In genomic region chr12:25861226-25861625, GRCh38 we compare ENCODE assay signal across 25 cellular contexts.
DNase-seq lines count a peak whose midpoint lies in the region; ATAC-seq, FAIRE-seq and TF ChIP-seq lines count a peak whose summit lies in the region.
"Had no signal": no experiment of that assay in that cellular context is flagged by ENCODE, and none has a peak within 500 bp of the region (broad histone marks: within the 10 kb centered on the region; RNA-seq: fewer than 3 reads in every experiment).

No MANE protein-coding gene starts in this region.

- no peak overlapping the region for H3K27ac Mint-ChIP-seq in activated T-helper 1 cell treated with anti-CD3 and anti-CD28 coated beads, Interleukin-12 subunit alpha, Interleukin-12 subunit beta, Interleukin-2, Interleukin-4 antibody, amounts not matched to agents 30 ng/mL and 10 ng/mL and 1 ng/mL, durations not matched to agents 14 hours and 24 hours and 36 hours
- H3K27ac Mint-ChIP-seq: CD14-positive monocyte; CD4-positive, alpha-beta memory T cell; CD4-positive, CD25-positive, alpha-beta regulatory T cell had no signal

- DNase-seq in dermis microvascular lymphatic vessel endothelial cell (ENCODE audit: low read depth in 2 of 2) (peak; percentile 80 to 87), endothelial cell of umbilical vein (ENCODE audit: low read depth, low spot score) (peak; percentile 91), foreskin melanocyte (peak; percentile 24), GM12892 (ENCODE audit: insufficient read length) (no peak)
- DNase-seq in activated T-cell treated with anti-CD3 and anti-CD28 coated beads, Interleukin-2, amount 50 U/mL, for 1 hour: no peak
- DNase-seq in activated T-helper 1 cell treated with anti-CD3 and anti-CD28 coated beads, Interleukin-12 subunit alpha, Interleukin-12 subunit beta, Interleukin-2, Interleukin-4 antibody, amounts not matched to agents 30 ng/mL and 10 ng/mL and 1 ng/mL, durations not matched to agents 14 hours and 24 hours and 36 hours (ENCODE audit: low spot score): no peak
- DNase-seq: 8988T; ACHN; BE2C; C1 segment of cervical spinal cord; CD4-positive, alpha-beta memory T cell; CD4-positive, CD25-positive, alpha-beta regulatory T cell; CD8-positive, alpha-beta memory T cell; COR-L47; DMS 273 treated with DMSO at 0.1 percent for 48 hours; DMS153; DMS79 treated with DMSO at 0.1 percent for 48 hours; GF-D8 had no signal

- no peak overlapping the region for H2AFZ ChIP-seq in endothelial cell of umbilical vein (ENCODE audit: low read depth, low read length)

- no peaks in the 10 kb centered on the region for H3K36me3 Mint-ChIP-seq in activated T-helper 1 cell treated with anti-CD3 and anti-CD28 coated beads, Interleukin-12 subunit alpha, Interleukin-12 subunit beta, Interleukin-2, Interleukin-4 antibody, amounts not matched to agents 30 ng/mL and 10 ng/mL and 1 ng/mL, durations not matched to agents 14 hours and 24 hours and 36 hours (ENCODE audit: low read depth)
- H3K36me3 Mint-ChIP-seq: CD14-positive monocyte; CD4-positive, alpha-beta memory T cell; CD4-positive, CD25-positive, alpha-beta regulatory T cell; CD8-positive, alpha-beta memory T cell had no signal

- H3K4me1 ChIP-seq in endothelial cell of umbilical vein (ENCODE audit: control insufficient read depth, extremely low read depth, insufficient read depth, low read length): no peaks in the 10 kb centered on the region

- intact Hi-C loops in endothelial cell of umbilical vein (cut with micrococcal nuclease): no loop called here
- intact Hi-C loops in activated T-helper 1 cell treated with anti-CD3 and anti-CD28 coated beads, Interleukin-12 subunit alpha, Interleukin-12 subunit beta, Interleukin-2, Interleukin-4 antibody, amounts not matched to agents 30 ng/mL and 10 ng/mL and 1 ng/mL, durations not matched to agents 14 hours and 24 hours and 36 hours (cut with micrococcal nuclease): no loop called here

- dilution Hi-C loops in endothelial cell of umbilical vein (cut with MboI; ENCODE audit: extremely low pct_ligation_motif_present, low sequenced_read_pairs): no loop called here

- H3K27me3 Mint-ChIP-seq in activated T-helper 1 cell treated with anti-CD3 and anti-CD28 coated beads, Interleukin-12 subunit alpha, Interleukin-12 subunit beta, Interleukin-2, Interleukin-4 antibody, amounts not matched to agents 30 ng/mL and 10 ng/mL and 1 ng/mL, durations not matched to agents 14 hours and 24 hours and 36 hours (ENCODE audit: insufficient read depth): no peaks in the 10 kb centered on the region
- H3K27me3 Mint-ChIP-seq: CD4-positive, alpha-beta memory T cell; CD8-positive, alpha-beta memory T cell had no signal

- H3K36me3 ChIP-seq in endothelial cell of umbilical vein (ENCODE audit: control insufficient read depth in 2 of 2, extremely low read depth in 1 of 2, insufficient read depth in 2 of 2, low read length in 2 of 2): no peaks in the 10 kb centered on the region
- H3K36me3 ChIP-seq: BE2C, BLaER1 had no signal

- no peaks in the 10 kb centered on the region for H3K9me1 ChIP-seq in endothelial cell of umbilical vein (replicated peaks; ENCODE audit: control insufficient read depth, extremely low read depth, insufficient read depth, low read length)

- H3K27ac ChIP-seq in endothelial cell of umbilical vein (ENCODE audit: insufficient read depth, low read depth, low read length): no peak overlapping the region
- H3K27ac ChIP-seq: BLaER1 had no signal

- no peak for ATAC-seq in HG03565 (IDR thresholded peaks at IDR 0.05; ENCODE audit: unreplicated experiment)

- no peak overlapping the region for H3K4me3 Mint-ChIP-seq in activated T-helper 1 cell treated with anti-CD3 and anti-CD28 coated beads, Interleukin-12 subunit alpha, Interleukin-12 subunit beta, Interleukin-2, Interleukin-4 antibody, amounts not matched to agents 30 ng/mL and 10 ng/mL and 1 ng/mL, durations not matched to agents 14 hours and 24 hours and 36 hours
- H3K4me3 Mint-ChIP-seq: CD14-positive monocyte; CD4-positive, alpha-beta memory T cell; CD4-positive, CD25-positive, alpha-beta regulatory T cell; CD8-positive, alpha-beta memory T cell had no signal

- POLR2A ChIA-PET in endothelial cell of umbilical vein (lab: Charles Lee): no interaction called here

- H3K79me2 ChIP-seq in endothelial cell of umbilical vein (ENCODE audit: control insufficient read depth, insufficient read depth, low read length): no peaks in the 10 kb centered on the region

- peaks cover 12% of the 10 kb centered on the region for H3K4me1 Mint-ChIP-seq in activated T-helper 1 cell treated with anti-CD3 and anti-CD28 coated beads, Interleukin-12 subunit alpha, Interleukin-12 subunit beta, Interleukin-2, Interleukin-4 antibody, amounts not matched to agents 30 ng/mL and 10 ng/mL and 1 ng/mL, durations not matched to agents 14 hours and 24 hours and 36 hours (ENCODE audit: low read depth)
- H3K4me1 Mint-ChIP-seq: CD4-positive, CD25-positive, alpha-beta regulatory T cell; CD8-positive, alpha-beta memory T cell had no signal

- no peak overlapping the region for H3K9ac ChIP-seq in endothelial cell of umbilical vein (replicated peaks; ENCODE audit: extremely low read depth, insufficient read depth, low read length)
- H3K9ac ChIP-seq: BLaER1 had no signal

- no peaks in the 10 kb centered on the region for H3K27me3 ChIP-seq in endothelial cell of umbilical vein (ENCODE audit: control insufficient read depth in 2 of 2, insufficient read depth in 2 of 2, low read length in 2 of 2)
- H3K27me3 ChIP-seq: BE2C, BLaER1 had no signal

- no TSS peak for BruUV-seq in endothelial cell of umbilical vein (replicated peaks; lab: Mats Ljungman, UMichigan)

- H3K4me2 ChIP-seq in endothelial cell of umbilical vein (ENCODE audit: insufficient read depth, low read length): no peak overlapping the region
- H3K4me2 ChIP-seq: BLaER1 had no signal

- no peaks in the 10 kb centered on the region for H3K9me3 Mint-ChIP-seq in activated T-helper 1 cell treated with anti-CD3 and anti-CD28 coated beads, Interleukin-12 subunit alpha, Interleukin-12 subunit beta, Interleukin-2, Interleukin-4 antibody, amounts not matched to agents 30 ng/mL and 10 ng/mL and 1 ng/mL, durations not matched to agents 14 hours and 24 hours and 36 hours

- CTCF ChIA-PET in endothelial cell of umbilical vein (lab: Charles Lee): no interaction called here

- H3K9me3 ChIP-seq in endothelial cell of umbilical vein (replicated peaks; ENCODE audit: control insufficient read depth, insufficient read depth, low read length): no peaks in the 10 kb centered on the region
- H3K9me3 ChIP-seq: BE2C, BLaER1 had no signal

- no peak for FAIRE-seq in endothelial cell of umbilical vein (lab: Jason Lieb, UNC)
- no peak for FAIRE-seq in GM12892 (lab: Jason Lieb, UNC)
- FAIRE-seq: A204.1, G401.6, GM12891, GM18507 had no signal

- TF ChIP-seq POLR2A in endothelial cell of umbilical vein (IDR thresholded peaks at IDR 0.05; ENCODE audit: low read depth, low read length) (no peak), GM12892 (IDR thresholded peaks at IDR 0.05; ENCODE audit: low read depth, low read length) (no peak)

- TF ChIP-seq CTCF in endothelial cell of umbilical vein (IDR thresholded peaks at IDR 0.05; ENCODE audit: extremely low read depth in 1 of 2, insufficient read depth in 1 of 2, low read depth in 1 of 2, low read length in 2 of 2): no peak

- H4K20me1 ChIP-seq in endothelial cell of umbilical vein (replicated peaks; ENCODE audit: control insufficient read depth, extremely low read depth, insufficient read depth, low read length): no peaks in the 10 kb centered on the region
- H4K20me1 ChIP-seq: BLaER1 had no signal

- no peak overlapping the region for H3K4me3 ChIP-seq in endothelial cell of umbilical vein (replicated peaks in 1 of 3; ENCODE audit: insufficient read depth in 1 of 3, low read depth in 1 of 3, low read length in 3 of 3)
- H3K4me3 ChIP-seq: BLaER1 had no signal

TF ChIP-seq in endothelial cell of umbilical vein, 7 proteins besides CTCF, POLR2A, EP300 and RAD21:
- TF ChIP-seq FOS (IDR thresholded peaks at IDR 0.05; ENCODE audit: borderline replicate concordance, insufficient read depth, low read length): no peak
- no peak for TF ChIP-seq MYC (IDR thresholded peaks at IDR 0.05; ENCODE audit: low read depth, low read length)
- no peak for TF ChIP-seq JUN (IDR thresholded peaks at IDR 0.05; ENCODE audit: borderline replicate concordance, insufficient read depth, insufficient read length, low read depth)
- TF ChIP-seq POLR2AphosphoS5 (IDR thresholded peaks at IDR 0.05; ENCODE audit: insufficient read depth, low read depth, low read length): no peak
- no peak for TF ChIP-seq MAX (IDR thresholded peaks at IDR 0.05; ENCODE audit: insufficient read depth, insufficient read length)
- TF ChIP-seq EZH2 (IDR thresholded peaks at IDR 0.05; ENCODE audit: borderline replicate concordance, low read depth, low read length, severe bottlenecking): no peak
- TF ChIP-seq GATA2 (IDR thresholded peaks at IDR 0.05; ENCODE audit: insufficient read depth, insufficient read length, low read depth, low read length): no peak

Comparison
In these comparisons a context has a peak if more than half of its experiments do, and no peak if none do; other contexts are left out.
1. DNase-seq: peak in dermis microvascular lymphatic vessel endothelial cell (2 of 2), endothelial cell of umbilical vein (single experiment) and foreskin melanocyte (single experiment); none in activated T-cell treated with anti-CD3 and anti-CD28 coated beads, Interleukin-2, amount 50 U/mL, for 1 hour (single experiment), GM12892 (single experiment) and activated T-helper 1 cell treated with anti-CD3 and anti-CD28 coated beads, Interleukin-12 subunit alpha, Interleukin-12 subunit beta, Interleukin-2, Interleukin-4 antibody, amounts not matched to agents 30 ng/mL and 10 ng/mL and 1 ng/mL, durations not matched to agents 14 hours and 24 hours and 36 hours (single experiment).